In genomic region chr12:45354399-45354798, GRCh38 we compare ENCODE assay signal across 13 cellular contexts.
DNase-seq lines count a peak whose midpoint lies in the region; ATAC-seq and TF ChIP-seq lines count a peak whose summit lies in the region.
"Had no signal": no experiment of that assay in that cellular context is flagged by ENCODE, and none has a peak within 500 bp of the region (broad histone marks: within the 10 kb centered on the region; RNA-seq: fewer than 3 reads in every experiment).

No MANE protein-coding gene starts in this region.

- peaks cover 22% of the 10 kb centered on the region for H3K36me3 Mint-ChIP-seq in T-helper 17 cell (ENCODE audit: low read depth)

- ATAC-seq in stimulated activated naive CD8-positive, alpha-beta T cell treated with anti-CD3 and anti-CD28 coated beads, Interleukin-15, amount 100 ng/mL, for 72 hours, result no peak
- ATAC-seq in stimulated activated naive CD8-positive, alpha-beta T cell treated with anti-CD3 and anti-CD28 coated beads, Interleukin-15, Interleukin-2, amounts not matched to agents 100 U/mL and 50 U/mL, for 24 hours, result no peak
- peak; percentile 85 for ATAC-seq in HG02763 (IDR thresholded peaks at IDR 0.05; ENCODE audit: unreplicated experiment)
- no peak for ATAC-seq in T-helper 17 cell

- peak overlapping the region; percentile 35 to 49 for H3K27ac Mint-ChIP-seq in stimulated activated naive CD8-positive, alpha-beta T cell treated with anti-CD3 and anti-CD28 coated beads, Interleukin-15, amount 100 ng/mL, for 72 hours
- H3K27ac Mint-ChIP-seq in T-helper 17 cell, result peak overlapping the region; percentile 59
- H3K27ac Mint-ChIP-seq: HFFc6 had no signal

- peaks cover 6% of the 10 kb centered on the region for H3K4me1 Mint-ChIP-seq in stimulated activated naive CD8-positive, alpha-beta T cell treated with anti-CD3 and anti-CD28 coated beads, Interleukin-15, amount 100 ng/mL, for 72 hours
- peaks cover 21% of the 10 kb centered on the region for H3K4me1 Mint-ChIP-seq in T-helper 17 cell

- no peaks in the 10 kb centered on the region for H3K27me3 Mint-ChIP-seq in stimulated activated naive CD8-positive, alpha-beta T cell treated with anti-CD3 and anti-CD28 coated beads, Interleukin-15, amount 100 ng/mL, for 72 hours
- H3K27me3 Mint-ChIP-seq in T-helper 17 cell, result no peaks in the 10 kb centered on the region

- H3K4me3 Mint-ChIP-seq in stimulated activated naive CD8-positive, alpha-beta T cell treated with anti-CD3 and anti-CD28 coated beads, Interleukin-15, amount 100 ng/mL, for 72 hours, result no peak overlapping the region
- H3K4me3 Mint-ChIP-seq in T-helper 17 cell, result no peak overlapping the region
- H3K4me3 Mint-ChIP-seq: HFFc6 had no signal

- DNase-seq in stimulated activated naive CD8-positive, alpha-beta T cell treated with anti-CD3 and anti-CD28 coated beads, Interleukin-15, amount 100 ng/mL, for 72 hours, result no peak
- no peak for DNase-seq in stimulated activated naive CD8-positive, alpha-beta T cell treated with anti-CD3 and anti-CD28 coated beads, Interleukin-15, Interleukin-2, amounts not matched to agents 100 U/mL and 50 U/mL, for 24 hours
- DNase-seq in T-helper 17 cell (no peak), GM03348 (ENCODE audit: low spot score) (no peak), coronary artery (ENCODE audit: low spot score) (no peak), Kasumi-1 (lab: John Stamatoyannopoulos, UW) (no peak)
- no peak for DNase-seq in stimulated activated CD4-positive, alpha-beta T cell treated with anti-CD3 and anti-CD28 coated beads, Interleukin-15, amount 100 ng/mL, for 24 hours
- DNase-seq: HFFc6, hypothalamus, NCI-H774 had no signal

- no peak for TF ChIP-seq CTCF in coronary artery (IDR thresholded peaks at IDR 0.05)

- H3K9me3 ChIP-seq in T-helper 17 cell (ENCODE audit: control insufficient read depth, low read length, poor library complexity, severe bottlenecking), result no peaks in the 10 kb centered on the region
- H3K9me3 ChIP-seq: prostate gland had no signal

- H3K9me3 Mint-ChIP-seq in stimulated activated naive CD8-positive, alpha-beta T cell treated with anti-CD3 and anti-CD28 coated beads, Interleukin-15, amount 100 ng/mL, for 72 hours, result no peaks in the 10 kb centered on the region

- H3K27ac ChIP-seq in coronary artery, result no peak overlapping the region
- H3K27ac ChIP-seq: C4-2B, prostate gland had no signal

- no peak overlapping the region for H3K4me3 ChIP-seq in coronary artery
- H3K4me3 ChIP-seq: prostate gland had no signal
